In the genomic region with DNA sequence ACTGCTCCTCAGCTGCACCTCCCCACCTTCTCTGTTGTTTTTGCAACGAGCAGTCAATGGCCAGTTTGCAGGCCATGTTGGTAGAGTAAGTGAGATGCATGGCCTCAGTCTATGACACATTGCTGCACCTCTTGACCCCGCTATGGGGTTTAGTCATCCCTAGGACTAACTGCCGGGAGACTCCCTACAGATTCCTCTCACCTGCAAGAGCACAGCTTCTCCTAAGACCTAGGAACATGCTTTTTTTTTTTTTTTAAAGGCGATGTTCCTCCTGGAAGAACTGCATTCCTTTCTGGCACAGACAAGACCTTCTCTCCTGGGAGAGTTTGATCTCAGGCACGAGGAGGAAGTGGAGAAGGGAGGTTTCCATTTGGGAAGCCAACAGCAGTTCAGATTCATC, we compare ENCODE assay signal across 14 cellular contexts.
DNase-seq lines count a peak whose midpoint lies in the region; ATAC-seq and TF ChIP-seq lines count a peak whose summit lies in the region.
"Had no signal": no experiment of that assay in that cellular context is flagged by ENCODE, and none has a peak within 500 bp of the region (broad histone marks: within the 10 kb centered on the region; RNA-seq: fewer than 3 reads in every experiment).

No MANE protein-coding gene starts in this region.

- H3K27me3 Mint-ChIP-seq in T-cell, result no peaks in the 10 kb centered on the region

- peak; percentile 10 for DNase-seq in GM13976 (ENCODE audit: low spot score)
- DNase-seq in T-cell, result no peak
- peak; percentile 42 for DNase-seq in fibroblast of the aortic adventitia (ENCODE audit: low read depth)
- DNase-seq in stromal cell of bone marrow (ENCODE audit: low read depth), result peak; percentile 37
- DNase-seq in ACHN, result no peak
- no peak for DNase-seq in pons (ENCODE audit: low spot score)
- DNase-seq in NCI-H1105 (lab: John Stamatoyannopoulos, UW), result no peak
- DNase-seq: activated CD4-positive, alpha-beta T cell treated with anti-CD3 and anti-CD28 coated beads, Interleukin-2, amount 50 U/mL, for 1 hour; activated effector memory CD4-positive, alpha-beta T cell treated with anti-CD3 and anti-CD28 coated beads, Interleukin-2, amount 50 U/mL, for 16 hours; DMS153; foreskin melanocyte; left cardiac atrium; NCI-H1105 treated with DMSO at 0.1 percent for 48 hours; NCI-H82 had no signal

- H3K4me1 Mint-ChIP-seq in T-cell, result peaks cover 38 to 46% (median 40%) of the 10 kb centered on the region in 3 donors

- no peak overlapping the region for H3K4me3 ChIP-seq in fibroblast of the aortic adventitia (ENCODE audit: low read depth, low read length)

- CTCF ChIA-PET in T-cell (lab: Charles Lee), result interaction anchor here in 1 of 2 donors (0.6 kb wide), 1 partner anchor 27 kb away, joined by 3 read pairs; no protein-coding TSS in a partner anchor

- in situ Hi-C loops in GM13976 (cut with MboI; ENCODE audit: low sequenced_read_pairs, unreplicated experiment) (no loop called here), ACHN (cut with HindIII; ENCODE audit: low pct_ligation_motif_present, low pct_unique_long_range_greater_than_20kb, low sequenced_read_pairs) (no loop called here)

- H3K27ac Mint-ChIP-seq in T-cell, result peak overlapping the region; percentile 27 to 34

- POLR2A ChIA-PET in T-cell (lab: Charles Lee), result interaction anchor here in 1 of 2 donors (0.8 kb wide), 1 partner anchor 8 kb away, joined by 3 read pairs; no protein-coding TSS in a partner anchor

- TF ChIP-seq CTCF in GM13976 (IDR thresholded peaks at IDR 0.05; ENCODE audit: borderline replicate concordance, control extremely low read depth, extremely low read depth, insufficient read depth, missing control alignments) (no peak), fibroblast of the aortic adventitia (IDR thresholded peaks at IDR 0.05; ENCODE audit: insufficient read depth, low read length) (no peak)

- no peak overlapping the region for H3K4me3 Mint-ChIP-seq in T-cell

- H3K36me3 Mint-ChIP-seq in T-cell, result peaks cover 9% of the 10 kb centered on the region

- H3K9me3 Mint-ChIP-seq in T-cell, result no peaks in the 10 kb centered on the region

- ATAC-seq in T-cell (replicated peaks in 1 of 4), result no peak
- ATAC-seq: left cardiac atrium had no signal

Comparison
In these comparisons a context has a peak if more than half of its experiments do, and no peak if none do; other contexts are left out.
1. DNase-seq: peak in GM13976 (single experiment), fibroblast of the aortic adventitia (single experiment) and stromal cell of bone marrow (single experiment); none in T-cell (0 of 34), ACHN (single experiment), pons (single experiment) and NCI-H1105 (single experiment).